In the genomic region with DNA sequence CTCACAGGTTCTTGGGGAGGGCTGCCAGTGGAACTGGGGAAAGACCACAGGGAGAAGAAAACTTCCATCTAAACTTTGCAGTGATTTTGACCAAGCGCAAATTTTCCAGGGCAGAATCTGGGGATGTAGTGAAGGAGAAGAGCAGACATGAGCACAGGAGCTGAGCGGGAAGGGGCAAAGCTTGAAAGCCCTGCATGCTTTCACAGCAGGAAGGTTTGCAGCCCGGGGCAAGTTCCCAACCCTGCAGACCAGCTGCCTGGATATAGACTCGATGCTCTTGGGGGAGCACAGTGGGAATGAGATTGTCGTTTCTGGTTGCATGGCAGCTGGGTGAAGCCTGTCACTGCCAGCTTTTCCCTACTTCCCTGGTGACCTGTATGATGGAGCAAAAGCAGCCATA, we compare ENCODE assay signal across 36 cellular contexts.
"Had no signal": no experiment of that assay in that cellular context is flagged by ENCODE, and none has a peak within 500 bp of the region (broad histone marks: within the 10 kb centered on the region; RNA-seq: fewer than 3 reads in every experiment).

No MANE protein-coding gene starts in this region.

- H3K27ac Mint-ChIP-seq: activated CD4-positive, alpha-beta memory T cell treated with anti-CD3 and anti-CD28 coated beads, Interleukin-2, amount 10 ng/mL, durations not matched to agents 7 days and 5 days; activated CD8-positive, alpha-beta memory T cell treated with anti-CD3 and anti-CD28 coated beads, Interleukin-2, amount 10 ng/mL, durations not matched to agents 7 days and 5 days; activated naive CD4-positive, alpha-beta T cell treated with anti-CD3 and anti-CD28 coated beads, Interleukin-2, amount 10 ng/mL, durations not matched to agents 7 days and 5 days; activated naive CD8-positive, alpha-beta T cell; activated naive CD8-positive, alpha-beta T cell treated with anti-CD3 and anti-CD28 coated beads, Interleukin-2, amount 50 U/mL, for 24 hours; brain had no signal

- H3K4me2 ChIP-seq: KMS-11, PC-9 had no signal

- H3K4me3 ChIP-seq: PC-9 had no signal

- DNase-seq: activated CD4-positive, alpha-beta memory T cell treated with anti-CD3 and anti-CD28 coated beads, Interleukin-2, amount 10 ng/mL, durations not matched to agents 7 days and 5 days; activated CD4-positive, alpha-beta T cell treated with anti-CD3 and anti-CD28 coated beads for 1 hour; activated CD4-positive, alpha-beta T cell treated with anti-CD3 and anti-CD28 coated beads for 48 hours; activated CD4-positive, CD25-positive, alpha-beta regulatory T cell; activated CD8-positive, alpha-beta memory T cell treated with anti-CD3 and anti-CD28 coated beads for 24 hours; activated CD8-positive, alpha-beta memory T cell treated with anti-CD3 and anti-CD28 coated beads, Interleukin-2, amount 10 ng/mL, durations not matched to agents 7 days and 5 days; activated CD8-positive, alpha-beta memory T cell treated with anti-CD3 and anti-CD28 coated beads, Interleukin-2, amount 50 U/mL, for 48 hours; activated effector memory CD4-positive, alpha-beta T cell treated with Interleukin-2 at 50 U/mL for 16 hours; activated naive CD4-positive, alpha-beta T cell treated with anti-CD3 and anti-CD28 coated beads, Interleukin-2, amount 10 ng/mL, durations not matched to agents 7 days and 5 days; activated naive CD8-positive, alpha-beta T cell treated with anti-CD3 and anti-CD28 coated beads, Interleukin-2, amount 50 U/mL, for 24 hours; activated T-cell treated with anti-CD3 and anti-CD28 coated beads, Interleukin-2, amount 50 U/mL, for 48 hours; anterior cingulate cortex; central memory CD4-positive, alpha-beta T cell; MM.1S; MV-4-11; NCI-H1092; NCI-H1436 treated with DMSO at 0.1 percent for 48 hours; NCI-H1694 treated with DMSO at 0.1 percent for 48 hours; NCI-H2029; NCI-H510A; NCI-H526; NCI-H748 treated with DMSO at 0.1 percent for 48 hours; NK-92 treated with Interleukin-12 subunit alpha and Interleukin-12 subunit beta, amount 100 ng/mL, for 24 hours; PC-9; SIG-M5; SW 1271; T-helper 1 cell; T-helper 2 cell; T-helper 9 cell had no signal

- H3K27ac ChIP-seq: KMS-11, PC-9, RWPE1, VCaP had no signal

- H3K27me3 Mint-ChIP-seq: activated CD4-positive, alpha-beta memory T cell treated with anti-CD3 and anti-CD28 coated beads, Interleukin-2, amount 10 ng/mL, durations not matched to agents 7 days and 5 days; activated CD8-positive, alpha-beta memory T cell treated with anti-CD3 and anti-CD28 coated beads, Interleukin-2, amount 10 ng/mL, durations not matched to agents 7 days and 5 days; activated naive CD4-positive, alpha-beta T cell treated with anti-CD3 and anti-CD28 coated beads, Interleukin-2, amount 10 ng/mL, durations not matched to agents 7 days and 5 days; activated naive CD8-positive, alpha-beta T cell treated with anti-CD3 and anti-CD28 coated beads, Interleukin-2, amount 50 U/mL, for 24 hours had no signal

- H3K9ac ChIP-seq: KMS-11 had no signal

- H2AFZ ChIP-seq: PC-9 had no signal

- H3K4me1 Mint-ChIP-seq: activated CD4-positive, alpha-beta memory T cell treated with anti-CD3 and anti-CD28 coated beads, Interleukin-2, amount 10 ng/mL, durations not matched to agents 7 days and 5 days; activated CD8-positive, alpha-beta memory T cell treated with anti-CD3 and anti-CD28 coated beads, Interleukin-2, amount 10 ng/mL, durations not matched to agents 7 days and 5 days; activated naive CD4-positive, alpha-beta T cell treated with anti-CD3 and anti-CD28 coated beads, Interleukin-2, amount 10 ng/mL, durations not matched to agents 7 days and 5 days; activated naive CD8-positive, alpha-beta T cell treated with anti-CD3 and anti-CD28 coated beads, Interleukin-2, amount 50 U/mL, for 24 hours; brain had no signal

- ATAC-seq: activated CD8-positive, alpha-beta memory T cell treated with anti-CD3 and anti-CD28 coated beads, Interleukin-2, amount 10 ng/mL, durations not matched to agents 7 days and 5 days; activated naive CD8-positive, alpha-beta T cell treated with anti-CD3 and anti-CD28 coated beads, Interleukin-2, amount 50 U/mL, for 24 hours; Right ventricle myocardium inferior; SK-N-SH treated with all-trans-retinoic acid at 6 μM for 48 hours had no signal

- H3K4me3 Mint-ChIP-seq: activated CD4-positive, alpha-beta memory T cell treated with anti-CD3 and anti-CD28 coated beads, Interleukin-2, amount 10 ng/mL, durations not matched to agents 7 days and 5 days; activated CD8-positive, alpha-beta memory T cell treated with anti-CD3 and anti-CD28 coated beads, Interleukin-2, amount 10 ng/mL, durations not matched to agents 7 days and 5 days; activated naive CD4-positive, alpha-beta T cell treated with anti-CD3 and anti-CD28 coated beads, Interleukin-2, amount 10 ng/mL, durations not matched to agents 7 days and 5 days; activated naive CD8-positive, alpha-beta T cell; activated naive CD8-positive, alpha-beta T cell treated with anti-CD3 and anti-CD28 coated beads, Interleukin-2, amount 50 U/mL, for 24 hours; brain had no signal

- H3K36me3 Mint-ChIP-seq: activated CD8-positive, alpha-beta memory T cell treated with anti-CD3 and anti-CD28 coated beads, Interleukin-2, amount 10 ng/mL, durations not matched to agents 7 days and 5 days; activated naive CD4-positive, alpha-beta T cell treated with anti-CD3 and anti-CD28 coated beads, Interleukin-2, amount 10 ng/mL, durations not matched to agents 7 days and 5 days; activated naive CD8-positive, alpha-beta T cell; brain had no signal
